10 cellular contexts compared by ENCODE assay signal in genomic region chr2:189662674-189663226, GRCh38. TPM values are rescaled to one million over a fixed set of nuclear protein-coding genes. Genes with fewer than 3 reads are reported as not detected.
A peak's percentile ranks its signal among the peaks of the same experiment; 100 is the strongest.
DNase-seq lines count a peak whose midpoint lies in the region; ATAC-seq, FAIRE-seq and TF ChIP-seq lines count a peak whose summit lies in the region.
"Had no signal": no experiment of that assay in that cellular context is flagged by ENCODE, and none has a peak within 500 bp of the region (broad histone marks: within the 10 kb centered on the region; RNA-seq: fewer than 3 reads in every experiment).

No MANE protein-coding gene starts in this region.

- CTCF ChIA-PET in activated naive CD4-positive, alpha-beta T cell treated with anti-CD3 and anti-CD28 coated beads for 36 hours (lab: Charles Lee): interaction anchor here (6.2 to 7.7 kb wide), 4 partner anchors 12 to 102 kb away, joined by 65 to 87 read pairs (median 78); partner anchors contain the start of genes ANKAR and OSGEPL1

- no peak for TF ChIP-seq POLR2A in thyroid gland (IDR thresholded peaks at IDR 0.05)

- 26 to 41% methylated on average over 5 of the region's 5 CpGs for WGBS in thyroid gland, 2 donors

- H3K4me3 Mint-ChIP-seq in activated naive CD4-positive, alpha-beta T cell treated with anti-CD3 and anti-CD28 coated beads for 36 hours: no peak overlapping the region

- no peak for ATAC-seq in RWPE2 (ENCODE audit: low read depth)
- ATAC-seq in HG02759 (IDR thresholded peaks at IDR 0.05; ENCODE audit: unreplicated experiment): no peak
- no peak for ATAC-seq in GM19324 (IDR thresholded peaks at IDR 0.05; ENCODE audit: low FRiP score, unreplicated experiment)

- H3K9me3 ChIP-seq in RWPE2 (ENCODE audit: severe bottlenecking) (no peaks in the 10 kb centered on the region), kidney (ENCODE audit: control insufficient read depth in 1 of 2, low read length in 2 of 2) (no peaks in the 10 kb centered on the region), thyroid gland (no peaks in the 10 kb centered on the region)

- peaks cover 48% of the 10 kb centered on the region for H3K4me1 Mint-ChIP-seq in activated naive CD4-positive, alpha-beta T cell treated with anti-CD3 and anti-CD28 coated beads for 36 hours (ENCODE audit: low read depth)

- peak overlapping the region in 1 of 2 donors; percentile 99 for H3K9ac ChIP-seq in kidney (ENCODE audit: low read length in 2 of 2)

- H3K36me3 Mint-ChIP-seq in activated naive CD4-positive, alpha-beta T cell treated with anti-CD3 and anti-CD28 coated beads for 36 hours (ENCODE audit: low read depth): peaks cover 19% of the 10 kb centered on the region

- intact Hi-C loops in activated naive CD4-positive, alpha-beta T cell treated with anti-CD3 and anti-CD28 coated beads for 36 hours (cut with micrococcal nuclease): loop anchor here (5.0 kb wide), 3 partner anchors 870 to 1360 kb away; partner anchors contain the start of gene NEMP2
- intact Hi-C loops in kidney (cut with DNase I) (no loop called here), thyroid gland (cut with DNase I) (loop anchor here (5.0 to 10.0 kb wide), 2 partner anchors 35 to 122 kb away; partner anchors contain the start of genes ORMDL1 and PMS1)

- no peaks in the 10 kb centered on the region for H3K9me3 Mint-ChIP-seq in activated naive CD4-positive, alpha-beta T cell treated with anti-CD3 and anti-CD28 coated beads for 36 hours
- H3K9me3 Mint-ChIP-seq: activated B cell treated with CpG ODN at 0.5 μM for 24 hours, CD14-positive monocyte had no signal

- H3K4me1 ChIP-seq in RWPE2 (ENCODE audit: insufficient read depth, poor library complexity, severe bottlenecking) (peaks cover 4% of the 10 kb centered on the region), kidney (ENCODE audit: control insufficient read depth in 1 of 2, insufficient read depth in 1 of 2, low read depth in 1 of 2, low read length in 2 of 2) (peaks cover 0 to 6% of the 10 kb centered on the region in 2 donors), thyroid gland (peaks cover 7 to 17% of the 10 kb centered on the region in 2 donors)

- no peak overlapping the region for H3K27ac Mint-ChIP-seq in activated naive CD4-positive, alpha-beta T cell treated with anti-CD3 and anti-CD28 coated beads for 36 hours
- H3K27ac Mint-ChIP-seq: activated B cell treated with CpG ODN at 0.5 μM for 24 hours had no signal

- H3K27me3 ChIP-seq in RWPE2 (ENCODE audit: insufficient read depth, poor library complexity, severe bottlenecking) (no peaks in the 10 kb centered on the region), thyroid gland (no peaks in the 10 kb centered on the region)

- H3K36me3 ChIP-seq in RWPE2 (ENCODE audit: low read depth) (peaks cover 32% of the 10 kb centered on the region), kidney (ENCODE audit: control insufficient read depth in 1 of 2, insufficient read depth in 2 of 2, low read length in 2 of 2) (peaks cover 4 to 12% of the 10 kb centered on the region in 2 donors), thyroid gland (peaks cover 0 to 9% of the 10 kb centered on the region in 2 donors)

- TF ChIP-seq CTCF in RWPE2 (IDR thresholded peaks at IDR 0.05; ENCODE audit: poor library complexity, severe bottlenecking): no peak
- no peak for TF ChIP-seq CTCF in kidney (IDR thresholded peaks at IDR 0.05; ENCODE audit: borderline replicate concordance, extremely low read depth, insufficient read depth)
- TF ChIP-seq CTCF in thyroid gland (IDR thresholded peaks at IDR 0.05): no peak

- no peak for FAIRE-seq in kidney (lab: Jason Lieb, UNC)

- DNase-seq in activated naive CD4-positive, alpha-beta T cell treated with anti-CD3 and anti-CD28 coated beads for 36 hours: peak; percentile 19
- no peak for DNase-seq in activated naive CD4-positive, alpha-beta T cell treated with anti-CD3 and anti-CD28 coated beads, Interleukin-2, amount 50 U/mL, for 16 hours
- DNase-seq in RWPE2 (ENCODE audit: low spot score): no peak
- DNase-seq in kidney: no peak
- peak; percentile 31 to 53 for DNase-seq in thyroid gland
- no peak for DNase-seq in dermis blood vessel endothelial cell
- DNase-seq: activated B cell treated with CpG ODN at 0.5 μM for 24 hours had no signal

- H3K27me3 Mint-ChIP-seq in activated naive CD4-positive, alpha-beta T cell treated with anti-CD3 and anti-CD28 coated beads for 36 hours (ENCODE audit: low read depth): no peaks in the 10 kb centered on the region
- H3K27me3 Mint-ChIP-seq: activated B cell treated with CpG ODN at 0.5 μM for 24 hours had no signal

- H3K27ac ChIP-seq in RWPE2 (ENCODE audit: poor library complexity, severe bottlenecking) (no peak overlapping the region), kidney (ENCODE audit: low read depth in 2 of 2, low read length in 2 of 2) (no peak overlapping the region), thyroid gland (no peak overlapping the region)

- H3K4me3 ChIP-seq in RWPE2 (ENCODE audit: severe bottlenecking) (peak overlapping the region; percentile 56), kidney (ENCODE audit: low read length in 2 of 2) (peak overlapping the region; percentile 96 to 99), thyroid gland (replicated peaks in 1 of 3) (peak overlapping the region in 1 of 3 donors; percentile 76)

RNA-seq across cellular contexts. Expression of gene ASNSD1, which starts 1.5 kb away (rescaled TPM):
- 10 to 100 TPM; 35.4 to 38.2 TPM for total RNA-seq in activated naive CD4-positive, alpha-beta T cell treated with anti-CD3 and anti-CD28 coated beads for 36 hours
- total RNA-seq in kidney: 28.6 TPM
- polyA plus RNA-seq in kidney (ENCODE audit: insufficient read depth, low read depth, low replicate concordance): 36.5 TPM
- total RNA-seq in thyroid gland: 10 to 100 TPM; 42.0 to 80.9 (median 49.3) TPM
- 73.2 and 75.4 TPM in 2 replicates for total RNA-seq in dermis blood vessel endothelial cell

RNA-seq across cellular contexts. Expression of gene ANKAR, which starts 11.7 kb away (rescaled TPM):
- 1 to 10 TPM; 1.6 to 2.5 TPM for total RNA-seq in activated naive CD4-positive, alpha-beta T cell treated with anti-CD3 and anti-CD28 coated beads for 36 hours
- 12.4 TPM for total RNA-seq in kidney
- 3.4 TPM for polyA plus RNA-seq in kidney (ENCODE audit: insufficient read depth, low read depth, low replicate concordance)
- total RNA-seq in thyroid gland: 10 to 100 TPM; 14.1 to 40.2 (median 24.2) TPM
- 4.8 and 6.8 TPM in 2 replicates for total RNA-seq in dermis blood vessel endothelial cell

Comparison
In these comparisons a context has a peak if more than half of its experiments do, and no peak if none do; other contexts are left out.
1. DNase-seq: peak in activated naive CD4-positive, alpha-beta T cell treated with anti-CD3 and anti-CD28 coated beads for 36 hours (single experiment) and thyroid gland (2 of 2); none in activated naive CD4-positive, alpha-beta T cell treated with anti-CD3 and anti-CD28 coated beads, Interleukin-2, amount 50 U/mL, for 16 hours (single experiment), RWPE2 (single experiment), kidney (single experiment) and dermis blood vessel endothelial cell (single experiment).